Comparison of ENCODE assay signal across 13 cellular contexts in the genomic region with DNA sequence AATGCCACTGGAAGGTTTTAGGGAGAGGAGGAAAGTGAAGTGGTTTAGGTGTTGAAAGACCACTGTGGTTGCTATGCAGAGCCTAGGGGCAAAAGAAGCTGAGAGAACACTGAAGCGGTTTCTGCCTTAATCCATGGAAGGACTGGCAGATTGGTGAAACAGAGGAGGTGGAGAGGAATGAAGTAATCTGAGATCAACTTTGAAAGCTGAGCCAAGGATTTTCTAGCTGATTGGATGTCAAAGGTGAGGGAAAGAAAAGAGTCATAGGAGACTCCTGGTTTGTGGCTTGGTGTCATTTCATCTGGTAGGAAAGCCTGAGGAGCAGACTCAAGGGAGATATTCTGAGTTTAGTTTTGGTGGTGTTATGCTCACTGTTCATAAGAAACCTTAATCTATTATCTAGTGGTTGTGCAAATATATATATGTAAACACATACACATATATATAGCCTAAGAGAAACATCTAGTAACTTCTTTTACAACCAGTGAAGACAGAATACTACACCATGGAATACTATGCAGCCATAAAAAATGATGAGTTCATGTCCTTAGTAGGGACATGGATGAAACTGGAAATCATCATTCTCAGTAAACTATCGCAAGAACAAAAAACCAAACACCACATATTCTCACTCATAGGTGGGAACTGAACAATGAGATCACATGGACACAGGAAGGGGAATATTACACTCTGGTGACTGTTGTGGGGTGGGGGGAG.
A peak's percentile ranks its signal among the peaks of the same experiment; 100 is the strongest.
DNase-seq lines count a peak whose midpoint lies in the region; ATAC-seq and TF ChIP-seq lines count a peak whose summit lies in the region.
"Had no signal": no experiment of that assay in that cellular context is flagged by ENCODE, and none has a peak within 500 bp of the region (broad histone marks: within the 10 kb centered on the region; RNA-seq: fewer than 3 reads in every experiment).

No MANE protein-coding gene starts in this region.

- no peaks in the 10 kb centered on the region for H4K20me1 ChIP-seq in IMR-90 (ENCODE audit: insufficient read depth, low read length)

- DNase-seq in EL (peak; percentile 42), IMR-90 (peak; percentile 50), amniotic epithelial cell (ENCODE audit: low read depth) (peak; percentile 33), kidney glomerular epithelial cell (lab: John Stamatoyannopoulos, UW) (peak; percentile 61), NCI-H510A treated with DMSO at 0.1 percent for 48 hours (lab: John Stamatoyannopoulos, UW) (no peak)
- DNase-seq in activated CD8-positive, alpha-beta memory T cell treated with anti-CD3 and anti-CD28 coated beads for 24 hours: no peak
- DNase-seq: C1 segment of cervical spinal cord, DND-41, left colon, tibial artery had no signal

- peaks cover 6% of the 10 kb centered on the region for H3K9me1 ChIP-seq in IMR-90 (ENCODE audit: insufficient read depth, low read length)

- H3K4me2 ChIP-seq in IMR-90 (ENCODE audit: low read depth, low read length): no peak overlapping the region
- H3K4me2 ChIP-seq: hepatocyte had no signal

- H3K4ac ChIP-seq in IMR-90 (ENCODE audit: low read depth, low read length): peak overlapping the region; percentile 98

- WGBS in IMR-90 (ENCODE audit: extremely low coverage in 2 of 2, insufficient read length in 1 of 2), 2 experiments: 79% methylated on average over 1 of the region's 2 CpGs; no CpG with 5 or more reads in 1 of the 2 experiments

- H3K79me1 ChIP-seq in IMR-90 (ENCODE audit: low read depth in 1 of 2, low read length in 2 of 2): no peaks in the 10 kb centered on the region

- peak overlapping the region; percentile 86 for H2BK15ac ChIP-seq in IMR-90 (ENCODE audit: low read depth, low read length)

- H3K14ac ChIP-seq in IMR-90 (replicated peaks; ENCODE audit: low read depth, low read length): peak overlapping the region; percentile 99

- H3K18ac ChIP-seq in IMR-90 (ENCODE audit: low read depth, low read length): peak overlapping the region; percentile 90

- H3K23ac ChIP-seq in IMR-90 (ENCODE audit: low read depth, low read length): peak overlapping the region; percentile 98

- H4K91ac ChIP-seq in IMR-90 (ENCODE audit: insufficient read depth, low read depth, low read length): peak overlapping the region; percentile 96

- peaks cover 10% of the 10 kb centered on the region for H3K4me1 ChIP-seq in IMR-90 (ENCODE audit: control insufficient read depth, insufficient read depth, low read length)
- H3K4me1 ChIP-seq: tibial artery had no signal

- no peaks in the 10 kb centered on the region for H3K36me3 ChIP-seq in IMR-90 (ENCODE audit: control insufficient read depth, insufficient read depth, low read length)
- H3K36me3 ChIP-seq: tibial artery had no signal

- TF ChIP-seq CTCF in IMR-90 (conservative IDR thresholded peaks at IDR 0.05; ENCODE audit: low read depth, low read length): no peak

- H2BK20ac ChIP-seq in IMR-90 (ENCODE audit: low read depth, low read length): peak overlapping the region; percentile 99

- H2AK5ac ChIP-seq in IMR-90 (ENCODE audit: low read depth, low read length): peak overlapping the region; percentile 80

- H3K4me3 ChIP-seq in IMR-90 (ENCODE audit: insufficient read depth, low read depth, low read length): no peak overlapping the region
- H3K4me3 ChIP-seq: hepatocyte, tibial artery had no signal

- no peaks in the 10 kb centered on the region for H3K27me3 ChIP-seq in IMR-90 (ENCODE audit: control insufficient read depth, insufficient read depth, low read length)
- H3K27me3 ChIP-seq: hepatocyte, tibial artery had no signal

- ATAC-seq in IMR-90 (ENCODE audit: low read depth) (peak; percentile 4; the same call in 1 of the 2 replicates), GM19351 (IDR thresholded peaks at IDR 0.05; ENCODE audit: unreplicated experiment) (no peak), GM21381 (IDR thresholded peaks at IDR 0.05; ENCODE audit: unreplicated experiment) (no peak)
- ATAC-seq: left colon had no signal

- H4K8ac ChIP-seq in IMR-90 (ENCODE audit: low read depth in 2 of 2, low read length in 2 of 2): peak overlapping the region; percentile 82 to 96

- dilution Hi-C loops in IMR-90 (cut with HindIII; ENCODE audit: low sequenced_read_pairs, unreplicated experiment): no loop called here

- H2BK120ac ChIP-seq in IMR-90 (ENCODE audit: low read depth, low read length): peak overlapping the region; percentile 99

- H2AK9ac ChIP-seq in IMR-90 (replicated peaks; ENCODE audit: low read depth, low read length, poor library complexity): peak overlapping the region; percentile 81

- TF ChIP-seq RAD21 in IMR-90 (IDR thresholded peaks at IDR 0.05; ENCODE audit: low read length): no peak

- POLR2A ChIA-PET in IMR-90 (lab: Charles Lee; ENCODE audit: unreplicated experiment): no interaction called here

- BruUV-seq in IMR-90 (replicated peaks; lab: Mats Ljungman, UMichigan): no TSS peak

- peak overlapping the region; percentile 48 for H3K27ac ChIP-seq in IMR-90 (ENCODE audit: insufficient read depth, low read length)
- H3K27ac ChIP-seq: hepatocyte, tibial artery had no signal

- H2BK5ac ChIP-seq in IMR-90 (ENCODE audit: low read depth, low read length, poor library complexity, severe bottlenecking): peak overlapping the region; percentile 100

- intact Hi-C loops in IMR-90 (cut with micrococcal nuclease): loop anchor here (2.0 kb wide), 3 partner anchors 61 to 229 kb away; no protein-coding TSS in a partner anchor

- peak overlapping the region; percentile 82 for H4K5ac ChIP-seq in IMR-90 (ENCODE audit: low read depth, low read length)

- H3K9me3 ChIP-seq in IMR-90 (ENCODE audit: control insufficient read depth, insufficient read depth, low read length): peaks cover 3% of the 10 kb centered on the region; the same call in 1 of the 2 replicates

- H3K9ac ChIP-seq in IMR-90 (ENCODE audit: low read depth, low read length): no peak overlapping the region; the same call in 1 of the 2 replicates

- CTCF ChIA-PET in IMR-90 (lab: Yijun Ruan, JAX): no interaction called here

- peak overlapping the region; percentile 64 for H2AFZ ChIP-seq in IMR-90 (replicated peaks; ENCODE audit: low read length, poor library complexity)
- H2AFZ ChIP-seq: hepatocyte had no signal

- no peak for TF ChIP-seq POLR2A in IMR-90 (IDR thresholded peaks at IDR 0.05; ENCODE audit: low read depth, low read length)

- in situ Hi-C loops in IMR-90 (cut with MboI; ENCODE audit: low sequenced_read_pairs): no loop called here

- H3K56ac ChIP-seq in IMR-90 (ENCODE audit: extremely low read depth, insufficient read depth, low read length): peak overlapping the region; percentile 87

TF ChIP-seq in IMR-90, 13 proteins besides CTCF, POLR2A, EP300 and RAD21:
- TF ChIP-seq USF2 (IDR thresholded peaks at IDR 0.05; ENCODE audit: low read depth, low read length) (no peak), MAFK (IDR thresholded peaks at IDR 0.05; ENCODE audit: low read depth, low read length) (no peak), SMC3 (IDR thresholded peaks at IDR 0.05; ENCODE audit: low read depth, low read length) (no peak), MAZ (IDR thresholded peaks at IDR 0.05; ENCODE audit: borderline replicate concordance, low read depth, low read length) (no peak), NFE2L2 (IDR thresholded peaks at IDR 0.05; ENCODE audit: low read depth, low read length) (no peak), RFX5 (IDR thresholded peaks at IDR 0.05; ENCODE audit: low read depth, low read length) (no peak), BHLHE40 (IDR thresholded peaks at IDR 0.05; ENCODE audit: low read depth, low read length) (no peak), CEBPB (IDR thresholded peaks at IDR 0.05; ENCODE audit: low read depth, low read length) (no peak), FOS (IDR thresholded peaks at IDR 0.05; ENCODE audit: low read depth, low read length) (no peak), MXI1 (IDR thresholded peaks at IDR 0.05; ENCODE audit: borderline replicate concordance, low read depth, low read length) (no peak), RCOR1 (IDR thresholded peaks at IDR 0.05; ENCODE audit: insufficient replicate concordance, low read length) (no peak)
- TF ChIP-seq, protein P1, sequence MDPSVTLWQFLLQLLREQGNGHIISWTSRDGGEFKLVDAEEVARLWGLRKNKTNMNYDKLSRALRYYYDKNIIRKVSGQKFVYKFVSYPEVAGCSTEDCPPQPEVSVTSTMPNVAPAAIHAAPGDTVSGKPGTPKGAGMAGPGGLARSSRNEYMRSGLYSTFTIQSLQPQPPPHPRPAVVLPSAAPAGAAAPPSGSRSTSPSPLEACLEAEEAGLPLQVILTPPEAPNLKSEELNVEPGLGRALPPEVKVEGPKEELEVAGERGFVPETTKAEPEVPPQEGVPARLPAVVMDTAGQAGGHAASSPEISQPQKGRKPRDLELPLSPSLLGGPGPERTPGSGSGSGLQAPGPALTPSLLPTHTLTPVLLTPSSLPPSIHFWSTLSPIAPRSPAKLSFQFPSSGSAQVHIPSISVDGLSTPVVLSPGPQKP (IDR thresholded peaks at IDR 0.05; ENCODE audit: borderline replicate concordance, low read depth, low read length): no peak

Comparison
In these comparisons a context has a peak if more than half of its experiments do, and no peak if none do; other contexts are left out.
1. DNase-seq: peak in EL (single experiment), IMR-90 (single experiment), amniotic epithelial cell (single experiment) and kidney glomerular epithelial cell (single experiment); none in activated CD8-positive, alpha-beta memory T cell treated with anti-CD3 and anti-CD28 coated beads for 24 hours (single experiment) and NCI-H510A treated with DMSO at 0.1 percent for 48 hours (single experiment).